ENCODE assay signal across 20 cellular contexts in genomic region chrX:20393944-20394343, GRCh38.
DNase-seq lines count a peak whose midpoint lies in the region; ATAC-seq, FAIRE-seq and TF ChIP-seq lines count a peak whose summit lies in the region.
"Had no signal": no experiment of that assay in that cellular context is flagged by ENCODE, and none has a peak within 500 bp of the region (broad histone marks: within the 10 kb centered on the region; RNA-seq: fewer than 3 reads in every experiment).

No MANE protein-coding gene starts in this region.

- CTCF ChIA-PET in CD4-positive, alpha-beta memory T cell (lab: Charles Lee; ENCODE audit: partially characterized antibody): no interaction called here

- H3K9ac ChIP-seq in astrocyte (ENCODE audit: low read length): no peak overlapping the region

- peaks cover 2% of the 10 kb centered on the region for H3K9me3 Mint-ChIP-seq in astrocyte (ENCODE audit: unreplicated experiment)
- no peaks in the 10 kb centered on the region for H3K9me3 Mint-ChIP-seq in CD4-positive, alpha-beta memory T cell

- no peak overlapping the region for H2AFZ ChIP-seq in astrocyte (ENCODE audit: low read depth, low read length)

- H3K36me3 Mint-ChIP-seq in astrocyte (ENCODE audit: low read depth, unreplicated experiment): no peaks in the 10 kb centered on the region
- no peaks in the 10 kb centered on the region for H3K36me3 Mint-ChIP-seq in CD4-positive, alpha-beta memory T cell
- H3K36me3 Mint-ChIP-seq: CD4-positive, CD25-positive, alpha-beta regulatory T cell had no signal

- H3K27ac ChIP-seq in astrocyte (ENCODE audit: low read depth, low read length): no peak overlapping the region
- H3K27ac ChIP-seq in CD4-positive, alpha-beta memory T cell (ENCODE audit: low read depth, low read length): no peak overlapping the region

- H3K79me2 ChIP-seq in astrocyte (ENCODE audit: insufficient read depth, low read length): no peaks in the 10 kb centered on the region

- POLR2A ChIA-PET in CD4-positive, alpha-beta memory T cell (lab: Charles Lee; ENCODE audit: partially characterized antibody): no interaction called here

- no peaks in the 10 kb centered on the region for H3K36me3 ChIP-seq in astrocyte (ENCODE audit: insufficient read depth, low read length)
- no peaks in the 10 kb centered on the region for H3K36me3 ChIP-seq in CD4-positive, alpha-beta memory T cell (ENCODE audit: insufficient read depth, low read length)

- no peaks in the 10 kb centered on the region for H3K4me1 ChIP-seq in astrocyte (ENCODE audit: insufficient read depth, low read length)
- no peaks in the 10 kb centered on the region for H3K4me1 ChIP-seq in CD4-positive, alpha-beta memory T cell (ENCODE audit: insufficient read depth, low read length)

- intact Hi-C loops in left colon (cut with DNase I, micrococcal nuclease): no loop called here
- intact Hi-C loops in CD4-positive, alpha-beta memory T cell (cut with micrococcal nuclease): no loop called here

- no peak overlapping the region for H3K4me3 Mint-ChIP-seq in astrocyte (ENCODE audit: unreplicated experiment)
- no peak overlapping the region for H3K4me3 Mint-ChIP-seq in CD4-positive, alpha-beta memory T cell
- H3K4me3 Mint-ChIP-seq: CD4-positive, CD25-positive, alpha-beta regulatory T cell had no signal

- H3K4me2 ChIP-seq in astrocyte (ENCODE audit: low read length): no peak overlapping the region

- no peaks in the 10 kb centered on the region for H4K20me1 ChIP-seq in astrocyte (ENCODE audit: insufficient read depth, low read length)

- no peaks in the 10 kb centered on the region for H3K4me1 Mint-ChIP-seq in astrocyte (ENCODE audit: low read depth, unreplicated experiment)
- H3K4me1 Mint-ChIP-seq in CD4-positive, alpha-beta memory T cell: no peaks in the 10 kb centered on the region

- H3K9me3 ChIP-seq in astrocyte (ENCODE audit: insufficient read depth, low read depth, low read length): no peaks in the 10 kb centered on the region
- H3K9me3 ChIP-seq in CD4-positive, alpha-beta memory T cell (ENCODE audit: control insufficient read depth in 1 of 2, low read length in 2 of 2): no peaks in the 10 kb centered on the region

- no peak for TF ChIP-seq CTCF in astrocyte (IDR thresholded peaks at IDR 0.05; ENCODE audit: insufficient read depth, low read depth, low read length)

- no peak overlapping the region for H3K27ac Mint-ChIP-seq in astrocyte (ENCODE audit: unreplicated experiment)
- no peak overlapping the region for H3K27ac Mint-ChIP-seq in CD4-positive, alpha-beta memory T cell
- H3K27ac Mint-ChIP-seq: CD4-positive, CD25-positive, alpha-beta regulatory T cell had no signal

- peak; percentile 76 for FAIRE-seq in astrocyte (lab: Jason Lieb, UNC)

- no peaks in the 10 kb centered on the region for H3K27me3 ChIP-seq in astrocyte (ENCODE audit: insufficient read depth, low read length)
- no peaks in the 10 kb centered on the region for H3K27me3 ChIP-seq in CD4-positive, alpha-beta memory T cell (ENCODE audit: insufficient read depth, low read length)

- peaks cover 4% of the 10 kb centered on the region for H3K27me3 Mint-ChIP-seq in astrocyte (ENCODE audit: low read depth, unreplicated experiment)
- no peaks in the 10 kb centered on the region for H3K27me3 Mint-ChIP-seq in CD4-positive, alpha-beta memory T cell

- ATAC-seq in left colon: peak; percentile 46
- ATAC-seq in HG02610 (IDR thresholded peaks at IDR 0.05; ENCODE audit: unreplicated experiment): no peak
- ATAC-seq: Panc1 had no signal

- no peak overlapping the region for H3K4me3 ChIP-seq in astrocyte (ENCODE audit: insufficient read depth, low read depth, low read length)
- H3K4me3 ChIP-seq in CD4-positive, alpha-beta memory T cell (ENCODE audit: low read length in 2 of 2): no peak overlapping the region

- DNase-seq in AG08395 (ENCODE audit: low spot score) (peak; percentile 12), astrocyte (ENCODE audit: low read depth) (no peak), left colon (no peak), renal cortical epithelial cell (ENCODE audit: low read depth) (peak; percentile 7), RPMI8226 (no peak), medulla oblongata (ENCODE audit: extremely low spot score) (no peak)
- no peak for DNase-seq in CD4-positive, alpha-beta memory T cell
- DNase-seq: Calu3; CD4-positive, CD25-positive, alpha-beta regulatory T cell; DMS79; GOT3; Karpas-422; MM.1S; NCI-H2029; NCI-H2171 treated with DMSO at 0.1 percent for 48 hours; NCI-H510A; NCI-H82; SHP77 had no signal

Comparison
In these comparisons a context has a peak if more than half of its experiments do, and no peak if none do; other contexts are left out.
1. DNase-seq: peak in AG08395 (single experiment) and renal cortical epithelial cell (single experiment); none in astrocyte (single experiment), left colon (0 of 2), RPMI8226 (single experiment), CD4-positive, alpha-beta memory T cell (0 of 5) and medulla oblongata (single experiment).